10 cellular contexts compared by ENCODE assay signal in the genomic region with DNA sequence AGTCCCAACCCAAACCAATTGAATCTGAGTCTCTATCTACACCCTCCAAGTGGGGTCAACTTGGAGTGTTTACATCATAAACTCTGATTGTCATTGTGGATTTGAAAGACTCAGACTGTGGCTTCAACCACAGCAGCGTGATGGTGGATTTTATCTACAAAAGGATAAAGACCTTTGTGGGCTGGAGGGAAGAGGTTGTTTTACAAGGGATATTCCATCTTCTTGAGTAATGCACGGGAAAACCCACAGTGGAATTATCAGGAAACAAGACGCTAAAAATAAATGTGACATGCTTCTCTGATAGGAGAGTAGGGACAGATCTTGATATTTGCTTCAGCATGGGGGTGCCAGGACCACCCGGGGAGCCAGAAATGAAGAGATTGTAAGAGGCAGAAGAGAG.
"Had no signal": no experiment of that assay in that cellular context is flagged by ENCODE, and none has a peak within 500 bp of the region (broad histone marks: within the 10 kb centered on the region; RNA-seq: fewer than 3 reads in every experiment).

No MANE protein-coding gene starts in this region.

- H3K36me3 ChIP-seq: upper lobe of right lung had no signal

- DNase-seq: activated CD4-positive, alpha-beta T cell treated with anti-CD3 and anti-CD28 coated beads, Interleukin-2, amount 10 ng/mL, durations not matched to agents 7 days and 5 days; activated naive CD8-positive, alpha-beta T cell treated with anti-CD3 and anti-CD28 coated beads, Interleukin-2, amount 10 ng/mL, durations not matched to agents 7 days and 5 days; anterior cingulate cortex; dorsolateral prefrontal cortex; erythroblast; islet precursor cell; naive thymus-derived CD4-positive, alpha-beta T cell; stimulated activated naive CD8-positive, alpha-beta T cell treated with anti-CD3 and anti-CD28 coated beads, Interleukin-15, Interleukin-2, amounts not matched to agents 100 U/mL and 50 U/mL, for 24 hours; upper lobe of right lung had no signal

- ATAC-seq: naive thymus-derived CD4-positive, alpha-beta T cell; stimulated activated naive CD8-positive, alpha-beta T cell treated with anti-CD3 and anti-CD28 coated beads, Interleukin-15, Interleukin-2, amounts not matched to agents 100 U/mL and 50 U/mL, for 24 hours; upper lobe of right lung had no signal

- H3K9me3 ChIP-seq: upper lobe of right lung had no signal

- H3K4me1 ChIP-seq: upper lobe of right lung had no signal

- H3K27me3 ChIP-seq: dorsolateral prefrontal cortex, upper lobe of right lung had no signal

- H3K27ac ChIP-seq: dorsolateral prefrontal cortex, skin epidermis, upper lobe of right lung had no signal

- H3K4me3 ChIP-seq: dorsolateral prefrontal cortex, skin epidermis, upper lobe of right lung had no signal
